In the genomic region with DNA sequence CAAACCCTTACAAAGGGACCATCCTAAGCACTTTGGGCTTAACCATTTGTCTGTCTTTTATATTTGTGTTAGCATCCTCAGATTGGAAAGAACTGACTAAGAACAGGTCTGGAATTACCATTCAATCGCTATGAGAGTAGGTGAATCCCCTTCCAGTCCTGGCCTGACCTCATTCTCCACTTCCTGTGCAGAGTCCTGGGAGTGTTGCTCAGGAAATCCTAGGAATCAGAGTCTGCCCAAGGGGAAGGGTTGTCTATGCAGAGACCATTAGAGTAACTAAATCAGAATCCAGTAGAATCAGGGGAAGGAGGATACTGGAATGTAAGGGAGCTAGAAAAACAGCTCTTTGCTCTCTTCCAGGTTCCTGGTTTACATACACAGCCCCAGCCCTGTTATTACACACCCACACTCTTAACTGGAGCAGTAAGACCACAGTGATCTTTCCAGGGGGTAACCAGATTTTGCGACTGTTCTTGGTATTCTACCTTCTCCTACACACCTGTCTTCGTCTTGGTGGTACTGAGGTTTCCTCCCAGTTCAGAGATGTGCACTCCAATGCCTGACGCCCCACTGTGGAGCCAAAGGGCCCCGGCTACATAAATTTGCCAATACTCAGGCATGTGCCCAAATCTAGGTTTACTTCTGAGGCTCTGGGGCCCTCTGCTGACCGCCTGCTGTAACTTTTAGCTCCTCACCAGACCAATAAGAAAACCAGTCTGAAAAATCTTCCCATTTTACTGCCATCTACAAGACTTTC, we compare ENCODE assay signal across 8 cellular contexts.
DNase-seq lines count a peak whose midpoint lies in the region; ATAC-seq, FAIRE-seq and TF ChIP-seq lines count a peak whose summit lies in the region.

No MANE protein-coding gene starts in this region.

- peak; percentile 92 for ATAC-seq in SK-N-SH treated with all-trans-retinoic acid at 6 μM for 48 hours
- ATAC-seq in GM18873 (IDR thresholded peaks at IDR 0.05; ENCODE audit: low FRiP score, unreplicated experiment), result no peak
- no peak for ATAC-seq in HG02840 (IDR thresholded peaks at IDR 0.05; ENCODE audit: low FRiP score, unreplicated experiment)

- H3K4me3 ChIP-seq in cardiac fibroblast (replicated peaks in 1 of 2; ENCODE audit: low read depth in 2 of 2, low read length in 2 of 2), result no peak overlapping the region

- peak; percentile 60 for FAIRE-seq in islet of Langerhans (lab: Jason Lieb, UNC)

- DNase-seq in EL (peak; percentile 74), HUDEP-2 (lab: John Stamatoyannopoulos, UW; ENCODE audit: unreplicated experiment in 76 of 76) (peak in 53 of 76 experiments; percentile 3 to 63 (median 42)), cardiac fibroblast (ENCODE audit: low read depth in 2 of 2) (peak; percentile 85 to 87)
- DNase-seq in stimulated activated CD4-positive, alpha-beta T cell treated with anti-CD3 and anti-CD28 coated beads, Interleukin-12 subunit alpha, Interleukin-12 subunit beta, amount 100 ng/mL, for 4 hours, result peak; percentile 32

- TF ChIP-seq CTCF in cardiac fibroblast (IDR thresholded peaks at IDR 0.05; ENCODE audit: low read depth, low read length), result peak; percentile 79

TF ChIP-seq in SK-N-SH treated with all-trans-retinoic acid at 6 μM for 48 hours, 23 proteins besides CTCF, POLR2A, EP300 and RAD21:
- TF ChIP-seq TOX (CRISPR knock-in tag; IDR thresholded peaks at IDR 0.05; ENCODE audit: borderline replicate concordance), result no peak
- TF ChIP-seq, protein P1, sequence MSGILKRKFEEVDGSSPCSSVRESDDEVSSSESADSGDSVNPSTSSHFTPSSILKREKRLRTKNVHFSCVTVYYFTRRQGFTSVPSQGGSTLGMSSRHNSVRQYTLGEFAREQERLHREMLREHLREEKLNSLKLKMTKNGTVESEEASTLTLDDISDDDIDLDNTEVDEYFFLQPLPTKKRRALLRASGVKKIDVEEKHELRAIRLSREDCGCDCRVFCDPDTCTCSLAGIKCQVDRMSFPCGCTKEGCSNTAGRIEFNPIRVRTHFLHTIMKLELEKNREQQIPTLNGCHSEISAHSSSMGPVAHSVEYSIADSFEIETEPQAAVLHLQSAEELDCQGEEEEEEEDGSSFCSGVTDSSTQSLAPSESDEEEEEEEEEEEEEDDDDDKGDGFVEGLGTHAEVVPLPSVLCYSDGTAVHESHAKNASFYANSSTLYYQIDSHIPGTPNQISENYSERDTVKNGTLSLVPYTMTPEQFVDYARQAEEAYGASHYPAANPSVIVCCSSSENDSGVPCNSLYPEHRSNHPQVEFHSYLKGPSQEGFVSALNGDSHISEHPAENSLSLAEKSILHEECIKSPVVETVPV (CRISPR knock-in tag; IDR thresholded peaks at IDR 0.05), result no peak
- TF ChIP-seq BACH2 (CRISPR knock-in tag; IDR thresholded peaks at IDR 0.05; ENCODE audit: borderline replicate concordance), result no peak
- TF ChIP-seq, protein P2, sequence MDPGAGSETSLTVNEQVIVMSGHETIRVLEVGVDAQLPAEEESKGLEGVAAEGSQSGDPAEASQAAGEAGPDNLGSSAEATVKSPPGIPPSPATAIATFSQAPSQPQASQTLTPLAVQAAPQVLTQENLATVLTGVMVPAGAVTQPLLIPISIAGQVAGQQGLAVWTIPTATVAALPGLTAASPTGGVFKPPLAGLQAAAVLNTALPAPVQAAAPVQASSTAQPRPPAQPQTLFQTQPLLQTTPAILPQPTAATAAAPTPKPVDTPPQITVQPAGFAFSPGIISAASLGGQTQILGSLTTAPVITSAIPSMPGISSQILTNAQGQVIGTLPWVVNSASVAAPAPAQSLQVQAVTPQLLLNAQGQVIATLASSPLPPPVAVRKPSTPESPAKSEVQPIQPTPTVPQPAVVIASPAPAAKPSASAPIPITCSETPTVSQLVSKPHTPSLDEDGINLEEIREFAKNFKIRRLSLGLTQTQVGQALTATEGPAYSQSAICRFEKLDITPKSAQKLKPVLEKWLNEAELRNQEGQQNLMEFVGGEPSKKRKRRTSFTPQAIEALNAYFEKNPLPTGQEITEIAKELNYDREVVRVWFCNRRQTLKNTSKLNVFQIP (CRISPR knock-in tag; IDR thresholded peaks at IDR 0.05; ENCODE audit: borderline replicate concordance, low read depth), result no peak

Comparison
In these comparisons a context has a peak if more than half of its experiments do, and no peak if none do; other contexts are left out.
1. DNase-seq: peak in every context shown above with its lines; median percentile 86 in cardiac fibroblast; 74 in EL; 42 in HUDEP-2; 32 in stimulated activated CD4-positive, alpha-beta T cell treated with anti-CD3 and anti-CD28 coated beads, Interleukin-12 subunit alpha, Interleukin-12 subunit beta, amount 100 ng/mL, for 4 hours.